Comparison of ENCODE assay signal across 9 cellular contexts in the genomic region with DNA sequence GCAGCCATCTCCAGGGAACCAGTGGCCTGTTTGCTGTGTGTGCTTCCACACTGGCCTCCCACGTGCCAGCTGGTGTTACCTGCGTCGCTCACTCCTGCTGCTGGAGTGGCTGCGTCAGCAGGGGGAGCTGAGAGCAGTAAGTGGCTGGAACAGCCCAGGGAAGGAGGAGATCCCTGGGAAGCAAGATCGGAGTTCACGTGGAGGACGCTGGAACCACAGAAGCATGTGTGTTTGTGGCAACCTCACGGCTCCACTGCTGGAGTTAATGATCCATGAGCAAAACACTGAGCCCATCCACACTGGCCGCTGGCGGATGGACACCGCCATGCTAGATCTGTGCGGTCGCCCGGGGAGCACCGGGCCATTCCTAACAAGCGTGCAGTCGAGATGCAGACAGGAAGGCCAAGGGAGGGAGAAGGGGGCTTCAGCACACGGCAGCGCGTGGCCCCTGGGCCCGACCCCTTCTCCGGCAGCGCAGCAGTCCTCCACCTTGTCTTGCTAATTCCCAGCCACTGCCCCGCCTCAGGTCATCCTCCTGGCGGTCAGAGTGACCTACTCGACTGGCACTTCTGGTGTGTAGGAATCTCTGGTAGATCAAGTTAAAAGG.
DNase-seq lines count a peak whose midpoint lies in the region; ATAC-seq, FAIRE-seq and TF ChIP-seq lines count a peak whose summit lies in the region.
"Had no signal": no experiment of that assay in that cellular context is flagged by ENCODE, and none has a peak within 500 bp of the region (broad histone marks: within the 10 kb centered on the region; RNA-seq: fewer than 3 reads in every experiment).

No MANE protein-coding gene starts in this region.

- POLR2A ChIA-PET in SK-N-SH (lab: Yijun Ruan, JAX) = interaction anchor here (1.0 kb wide), 1 partner anchor 208 kb away, joined by 3 read pairs; no protein-coding TSS in a partner anchor

- no peaks in the 10 kb centered on the region for H4K20me1 ChIP-seq in SK-N-SH (ENCODE audit: insufficient read depth)

- CTCF ChIA-PET in SK-N-SH (lab: Yijun Ruan, JAX) = interaction anchor here (0.7 to 1.9 kb wide), 5 partner anchors 11 to 234 kb away, joined by 3 to 8 read pairs (median 3); no protein-coding TSS in a partner anchor

- WGBS in SK-N-SH (ENCODE audit: low lambda C conversion rate) = 85% methylated on average over 17 of the region's 26 CpGs
- WGBS in stomach, 5 donors = 39 to 74% (median 68%) methylated on average over 12 to 26 of the region's 26 CpGs

- no peaks in the 10 kb centered on the region for H3F3A ChIP-seq in SK-N-SH (replicated peaks; ENCODE audit: insufficient read depth)

- no peak overlapping the region for H3K9ac ChIP-seq in SK-N-SH

- DNase-seq in HTR-8/SVneo (ENCODE audit: insufficient read length, low spot score) = peak; percentile 41
- peak; percentile 60 for DNase-seq in SK-N-SH
- DNase-seq in right atrium auricular region (ENCODE audit: low spot score) = no peak
- DNase-seq in stomach = peak; percentile 84
- DNase-seq in stimulated activated CD4-positive, alpha-beta T cell treated with anti-CD3 and anti-CD28 coated beads, Interleukin-1b, Interleukin-23, amount 100 ng/mL, for 48 hours = no peak
- no peak for DNase-seq in AML-193 (lab: John Stamatoyannopoulos, UW)

- TF ChIP-seq EP300 in SK-N-SH (IDR thresholded peaks at IDR 0.05; ENCODE audit: borderline replicate concordance in 1 of 2, low read depth in 1 of 2, low read length in 1 of 2) (no peak), stomach (IDR thresholded peaks at IDR 0.05) (no peak)

- H3K36me3 ChIP-seq in SK-N-SH (replicated peaks in 1 of 2; ENCODE audit: control insufficient read depth in 1 of 2, insufficient read depth in 2 of 2, low read length in 1 of 2) (no peaks in the 10 kb centered on the region), right atrium auricular region (no peaks in the 10 kb centered on the region), stomach (no peaks in the 10 kb centered on the region)

- intact Hi-C loops in stomach (cut with DNase I; ENCODE audit: low total_unique reads) = no loop called here

- H3K79me2 ChIP-seq in SK-N-SH (ENCODE audit: insufficient read depth) = no peaks in the 10 kb centered on the region

- TF ChIP-seq CTCF in SK-N-SH (IDR thresholded peaks at IDR 0.05) (peak; percentile 43), right atrium auricular region (IDR thresholded peaks at IDR 0.05) (peak; percentile 20 to 48), stomach (IDR thresholded peaks at IDR 0.05) (peak in 5 of 7 experiments; percentile 26 to 67 (median 39))

- TF ChIP-seq POLR2A in stomach (IDR thresholded peaks at IDR 0.05) = no peak

- H3K4me3 ChIP-seq in SK-N-SH (ENCODE audit: low read depth in 2 of 2, low read length in 1 of 2) (no peak overlapping the region), right atrium auricular region (no peak overlapping the region), stomach (no peak overlapping the region)

- H3K9me3 ChIP-seq in SK-N-SH (no peaks in the 10 kb centered on the region), right atrium auricular region (no peaks in the 10 kb centered on the region), stomach (no peaks in the 10 kb centered on the region)

- H3K9me2 ChIP-seq in SK-N-SH = no peaks in the 10 kb centered on the region

- H3K27ac ChIP-seq in SK-N-SH (ENCODE audit: low read depth in 2 of 2, low read length in 1 of 2) (no peak overlapping the region), right atrium auricular region (no peak overlapping the region), stomach (no peak overlapping the region)

- peak; percentile 58 for TF ChIP-seq RAD21 in SK-N-SH (IDR thresholded peaks at IDR 0.05; ENCODE audit: low read length)

- H3K4me1 ChIP-seq in SK-N-SH (ENCODE audit: control insufficient read depth in 1 of 2, insufficient read depth in 2 of 2, low read depth in 1 of 2, low read length in 1 of 2) (peaks cover 0 to 8% of the 10 kb centered on the region in 2 experiments; a peak in 1 of 4 replicates), right atrium auricular region (no peaks in the 10 kb centered on the region), stomach (peaks cover 0 to 15% (median 8%) of the 10 kb centered on the region in 4 donors)

- ATAC-seq in GM19023 (IDR thresholded peaks at IDR 0.05; ENCODE audit: unreplicated experiment) = no peak
- no peak for ATAC-seq in HG03095 (IDR thresholded peaks at IDR 0.05; ENCODE audit: unreplicated experiment)

- H3K27me3 ChIP-seq in SK-N-SH (ENCODE audit: insufficient read depth) = no peaks in the 10 kb centered on the region
- no peaks in the 10 kb centered on the region for H3K27me3 ChIP-seq in right atrium auricular region
- no peaks in the 10 kb centered on the region for H3K27me3 ChIP-seq in stomach

- peak; percentile 93 for FAIRE-seq in HTR-8/SVneo (lab: Jason Lieb, UNC)
- FAIRE-seq: colon had no signal

- H2AFZ ChIP-seq in SK-N-SH (ENCODE audit: low read depth) = no peak overlapping the region

- H3K4me2 ChIP-seq in SK-N-SH = no peak overlapping the region

TF ChIP-seq in SK-N-SH, 30 proteins besides CTCF, POLR2A, EP300 and RAD21:
- TF ChIP-seq JUND (IDR thresholded peaks at IDR 0.05) (no peak), SMC3 (IDR thresholded peaks at IDR 0.05; ENCODE audit: low read depth, low read length) (peak; percentile 57), FOSL2 (IDR thresholded peaks at IDR 0.05; ENCODE audit: borderline replicate concordance, low read depth) (no peak), RXRA (IDR thresholded peaks at IDR 0.05; ENCODE audit: borderline replicate concordance, low read depth) (no peak), TEAD4 (IDR thresholded peaks at IDR 0.05; ENCODE audit: borderline replicate concordance, insufficient read depth) (no peak), YY1 (IDR thresholded peaks at IDR 0.05; ENCODE audit: low read depth) (no peak), GABPA (IDR thresholded peaks at IDR 0.05; ENCODE audit: low read depth) (no peak)
- TF ChIP-seq, protein P1, sequence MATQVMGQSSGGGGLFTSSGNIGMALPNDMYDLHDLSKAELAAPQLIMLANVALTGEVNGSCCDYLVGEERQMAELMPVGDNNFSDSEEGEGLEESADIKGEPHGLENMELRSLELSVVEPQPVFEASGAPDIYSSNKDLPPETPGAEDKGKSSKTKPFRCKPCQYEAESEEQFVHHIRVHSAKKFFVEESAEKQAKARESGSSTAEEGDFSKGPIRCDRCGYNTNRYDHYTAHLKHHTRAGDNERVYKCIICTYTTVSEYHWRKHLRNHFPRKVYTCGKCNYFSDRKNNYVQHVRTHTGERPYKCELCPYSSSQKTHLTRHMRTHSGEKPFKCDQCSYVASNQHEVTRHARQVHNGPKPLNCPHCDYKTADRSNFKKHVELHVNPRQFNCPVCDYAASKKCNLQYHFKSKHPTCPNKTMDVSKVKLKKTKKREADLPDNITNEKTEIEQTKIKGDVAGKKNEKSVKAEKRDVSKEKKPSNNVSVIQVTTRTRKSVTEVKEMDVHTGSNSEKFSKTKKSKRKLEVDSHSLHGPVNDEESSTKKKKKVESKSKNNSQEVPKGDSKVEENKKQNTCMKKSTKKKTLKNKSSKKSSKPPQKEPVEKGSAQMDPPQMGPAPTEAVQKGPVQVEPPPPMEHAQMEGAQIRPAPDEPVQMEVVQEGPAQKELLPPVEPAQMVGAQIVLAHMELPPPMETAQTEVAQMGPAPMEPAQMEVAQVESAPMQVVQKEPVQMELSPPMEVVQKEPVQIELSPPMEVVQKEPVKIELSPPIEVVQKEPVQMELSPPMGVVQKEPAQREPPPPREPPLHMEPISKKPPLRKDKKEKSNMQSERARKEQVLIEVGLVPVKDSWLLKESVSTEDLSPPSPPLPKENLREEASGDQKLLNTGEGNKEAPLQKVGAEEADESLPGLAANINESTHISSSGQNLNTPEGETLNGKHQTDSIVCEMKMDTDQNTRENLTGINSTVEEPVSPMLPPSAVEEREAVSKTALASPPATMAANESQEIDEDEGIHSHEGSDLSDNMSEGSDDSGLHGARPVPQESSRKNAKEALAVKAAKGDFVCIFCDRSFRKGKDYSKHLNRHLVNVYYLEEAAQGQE (IDR thresholded peaks at IDR 0.05; ENCODE audit: low read depth, low read length) = no peak

Comparison
In these comparisons a context has a peak if more than half of its experiments do, and no peak if none do; other contexts are left out.
1. DNase-seq: peak in HTR-8/SVneo (single experiment), SK-N-SH (single experiment) and stomach (single experiment); none in right atrium auricular region (single experiment), stimulated activated CD4-positive, alpha-beta T cell treated with anti-CD3 and anti-CD28 coated beads, Interleukin-1b, Interleukin-23, amount 100 ng/mL, for 48 hours (single experiment) and AML-193 (0 of 2).
2. Peak in every context shown above with its lines, with median percentiles within 50 percentile points of each other: CTCF ChIP-seq.